ENCODE assay signal across 15 cellular contexts in genomic region chr14:104107611-104108569, GRCh38. TPM values are rescaled to one million over a fixed set of nuclear protein-coding genes. Genes with fewer than 3 reads are reported as not detected.
DNase-seq lines count a peak whose midpoint lies in the region; ATAC-seq and TF ChIP-seq lines count a peak whose summit lies in the region.
"Had no signal": no experiment of that assay in that cellular context is flagged by ENCODE, and none has a peak within 500 bp of the region (broad histone marks: within the 10 kb centered on the region; RNA-seq: fewer than 3 reads in every experiment).

No MANE protein-coding gene starts in this region.

- ATAC-seq in activated naive CD8-positive, alpha-beta T cell treated with anti-CD3 and anti-CD28 coated beads, Interleukin-2, amount 50 U/mL, for 24 hours, result peak; percentile 2
- ATAC-seq in GM21423 (IDR thresholded peaks at IDR 0.05; ENCODE audit: unreplicated experiment) (no peak), HG03025 (IDR thresholded peaks at IDR 0.05; ENCODE audit: low FRiP score, unreplicated experiment) (no peak)
- ATAC-seq: body of pancreas had no signal

- TF ChIP-seq EP300 in suprapubic skin (IDR thresholded peaks at IDR 0.05), result no peak

- no peak for TF ChIP-seq CTCF in suprapubic skin (IDR thresholded peaks at IDR 0.05)

- no peaks in the 10 kb centered on the region for H3K4me1 Mint-ChIP-seq in activated naive CD8-positive, alpha-beta T cell treated with anti-CD3 and anti-CD28 coated beads, Interleukin-2, amount 50 U/mL, for 24 hours

- WGBS in suprapubic skin, result 57% methylated on average over 12 of the region's 32 CpGs

- no peaks in the 10 kb centered on the region for H3K36me3 Mint-ChIP-seq in activated naive CD8-positive, alpha-beta T cell treated with anti-CD3 and anti-CD28 coated beads, Interleukin-2, amount 50 U/mL, for 24 hours (ENCODE audit: low read depth)

- peaks cover 87% of the 10 kb centered on the region for H3K4me1 ChIP-seq in suprapubic skin
- H3K4me1 ChIP-seq: body of pancreas had no signal

- H3K9me3 Mint-ChIP-seq in activated naive CD8-positive, alpha-beta T cell treated with anti-CD3 and anti-CD28 coated beads, Interleukin-2, amount 50 U/mL, for 24 hours, result no peaks in the 10 kb centered on the region

- no peak for TF ChIP-seq POLR2A in suprapubic skin (IDR thresholded peaks at IDR 0.05)

- H3K27ac Mint-ChIP-seq in activated naive CD8-positive, alpha-beta T cell treated with anti-CD3 and anti-CD28 coated beads, Interleukin-2, amount 50 U/mL, for 24 hours, result no peak overlapping the region

- H3K36me3 ChIP-seq in suprapubic skin, result no peaks in the 10 kb centered on the region

- peaks cover 4% of the 10 kb centered on the region for H3K27me3 ChIP-seq in suprapubic skin
- H3K27me3 ChIP-seq: body of pancreas had no signal

- no peak overlapping the region for H3K4me3 Mint-ChIP-seq in activated naive CD8-positive, alpha-beta T cell treated with anti-CD3 and anti-CD28 coated beads, Interleukin-2, amount 50 U/mL, for 24 hours

- H3K27ac ChIP-seq in suprapubic skin, result peak overlapping the region; percentile 81
- H3K27ac ChIP-seq: body of pancreas had no signal

- peak; percentile 12 for DNase-seq in activated CD8-positive, alpha-beta memory T cell treated with anti-CD3 and anti-CD28 coated beads, Interleukin-2, amount 50 U/mL, for 4 hours
- DNase-seq in activated CD8-positive, alpha-beta memory T cell treated with anti-CD3 and anti-CD28 coated beads for 24 hours, result no peak
- no peak for DNase-seq in activated naive CD8-positive, alpha-beta T cell treated with anti-CD3 and anti-CD28 coated beads, Interleukin-2, amount 50 U/mL, for 24 hours
- peak; percentile 53 for DNase-seq in left kidney (ENCODE audit: low read depth, low spot score)
- peak; percentile 57 to 75 for DNase-seq in suprapubic skin (ENCODE audit: low spot score in 2 of 2)
- no peak for DNase-seq in Kasumi-1 (lab: John Stamatoyannopoulos, UW)
- DNase-seq: activated T-cell treated with anti-CD3 and anti-CD28 coated beads, Interleukin-2, amount 50 U/mL, for 1 hour; DMS153; NCI-H226; occipital lobe; substantia nigra had no signal

- H3K27me3 Mint-ChIP-seq in activated naive CD8-positive, alpha-beta T cell treated with anti-CD3 and anti-CD28 coated beads, Interleukin-2, amount 50 U/mL, for 24 hours, result no peaks in the 10 kb centered on the region

- H3K4me3 ChIP-seq in suprapubic skin, result no peak overlapping the region
- H3K4me3 ChIP-seq: body of pancreas had no signal

- H3K9me3 ChIP-seq in suprapubic skin, result no peaks in the 10 kb centered on the region
- H3K9me3 ChIP-seq: body of pancreas had no signal

RNA-seq across cellular contexts. Expression of gene ASPG, which starts 22.4 kb away (rescaled TPM):
- 10 to 100 TPM; 26.0 to 38.5 (median 28.2) TPM for total RNA-seq in suprapubic skin
- total RNA-seq: kidney epithelial cell had no signal

RNA-seq across cellular contexts. Expression of gene KIF26A, which starts 30.5 kb away (rescaled TPM):
- 1 to 10 TPM; 2.1 to 6.1 (median 4.6) TPM for total RNA-seq in suprapubic skin

Comparison
In these comparisons a context has a peak if more than half of its experiments do, and no peak if none do; other contexts are left out.
1. DNase-seq: peak in activated CD8-positive, alpha-beta memory T cell treated with anti-CD3 and anti-CD28 coated beads, Interleukin-2, amount 50 U/mL, for 4 hours (single experiment), left kidney (single experiment) and suprapubic skin (2 of 2); none in activated CD8-positive, alpha-beta memory T cell treated with anti-CD3 and anti-CD28 coated beads for 24 hours (single experiment), activated naive CD8-positive, alpha-beta T cell treated with anti-CD3 and anti-CD28 coated beads, Interleukin-2, amount 50 U/mL, for 24 hours (single experiment) and Kasumi-1 (0 of 2).